11 cellular contexts compared by ENCODE assay signal in the genomic region with DNA sequence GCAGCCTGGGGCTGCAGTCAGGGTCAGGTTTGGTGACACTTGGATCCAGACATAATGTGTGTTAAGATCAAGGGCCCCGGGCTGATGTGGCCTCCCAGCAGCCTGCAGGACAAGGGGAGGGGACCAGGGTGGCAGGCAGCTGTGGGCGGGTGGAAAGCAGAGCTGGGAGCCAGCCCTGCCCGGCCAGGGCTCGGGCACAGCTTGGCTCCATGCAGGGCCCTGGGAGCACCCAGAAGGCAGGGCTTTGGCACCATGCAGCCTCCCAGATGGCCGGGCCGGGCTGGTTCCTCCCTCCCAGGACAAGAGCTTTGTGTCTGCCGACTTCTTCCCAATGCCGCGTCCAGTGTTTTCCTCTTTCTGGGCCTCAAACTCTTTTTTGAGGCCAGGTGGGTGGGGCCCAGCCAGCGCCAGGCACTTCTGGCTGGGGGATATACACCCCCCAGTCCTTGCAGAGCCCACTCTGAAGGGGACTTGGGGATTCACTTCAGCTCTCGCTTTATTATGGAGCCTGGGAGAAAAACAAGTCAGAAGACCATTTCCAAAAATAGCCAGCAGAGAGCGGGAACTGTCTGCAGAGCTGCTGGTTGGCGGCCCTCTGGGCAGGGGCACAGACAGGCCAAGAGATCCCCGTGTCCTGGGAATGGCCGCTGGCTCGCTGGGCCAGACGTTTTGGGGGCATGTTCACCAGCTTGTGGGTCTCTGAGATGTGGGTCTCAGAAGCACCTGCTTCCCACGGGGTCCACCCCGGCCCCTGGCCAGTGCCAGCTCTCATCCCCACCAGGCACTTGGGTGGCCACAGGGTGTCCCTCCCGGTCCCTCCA.
A peak's percentile ranks its signal among the peaks of the same experiment; 100 is the strongest.
DNase-seq lines count a peak whose midpoint lies in the region; ATAC-seq and TF ChIP-seq lines count a peak whose summit lies in the region.
"Had no signal": no experiment of that assay in that cellular context is flagged by ENCODE, and none has a peak within 500 bp of the region (broad histone marks: within the 10 kb centered on the region; RNA-seq: fewer than 3 reads in every experiment).

No MANE protein-coding gene starts in this region.

- DNase-seq in Ammon's horn (ENCODE audit: low spot score) (peak; percentile 90), brain microvascular endothelial cell (no peak), heart right ventricle (peak; percentile 63 to 75), progenitor cell of endocrine pancreas (ENCODE audit: low spot score, unreplicated experiment) (no peak), RPMI8226 (no peak)
- DNase-seq in stimulated activated naive CD8-positive, alpha-beta T cell treated with anti-CD3 and anti-CD28 coated beads, Interleukin-15, amount 100 ng/mL, for 72 hours, result no peak
- DNase-seq: activated CD4-positive, alpha-beta T cell treated with anti-CD3 and anti-CD28 coated beads, Interleukin-2, amount 50 U/mL, for 1 hour; activated naive CD4-positive, alpha-beta T cell had no signal

- in situ Hi-C loops in brain microvascular endothelial cell (cut with HindIII; ENCODE audit: low pct_ligation_motif_present, low sequenced_read_pairs), result no loop called here

- no peaks in the 10 kb centered on the region for H3K27me3 Mint-ChIP-seq in progenitor cell of endocrine pancreas
- H3K27me3 Mint-ChIP-seq in stimulated activated naive CD8-positive, alpha-beta T cell treated with anti-CD3 and anti-CD28 coated beads, Interleukin-15, amount 100 ng/mL, for 72 hours, result peaks cover 43% of the 10 kb centered on the region

- no peaks in the 10 kb centered on the region for H3K36me3 ChIP-seq in brain microvascular endothelial cell (replicated peaks)
- H3K36me3 ChIP-seq in heart right ventricle, result no peaks in the 10 kb centered on the region

- TF ChIP-seq CTCF in brain microvascular endothelial cell (IDR thresholded peaks at IDR 0.05; ENCODE audit: low read depth, low read length, missing control alignments) (peak; percentile 28), heart right ventricle (IDR thresholded peaks at IDR 0.05) (peak in 7 of 9 donors; percentile 5 to 36 (median 27)), progenitor cell of endocrine pancreas (IDR thresholded peaks at IDR 0.05; ENCODE audit: unreplicated experiment) (no peak)

- H3K27ac ChIP-seq in brain microvascular endothelial cell (no peak overlapping the region), heart right ventricle (peak overlapping the region; percentile 84 to 98 (median 92))

- no peaks in the 10 kb centered on the region for H3K9me3 ChIP-seq in heart right ventricle

- H3K27me3 ChIP-seq in brain microvascular endothelial cell (replicated peaks) (peaks cover 14% of the 10 kb centered on the region), heart right ventricle (peaks cover 0 to 45% (median 19%) of the 10 kb centered on the region in 7 donors)

- peaks cover 51% of the 10 kb centered on the region for H3K4me1 Mint-ChIP-seq in progenitor cell of endocrine pancreas (ENCODE audit: low read depth)
- H3K4me1 Mint-ChIP-seq in stimulated activated naive CD8-positive, alpha-beta T cell treated with anti-CD3 and anti-CD28 coated beads, Interleukin-15, amount 100 ng/mL, for 72 hours, result peaks cover 6% of the 10 kb centered on the region

- WGBS in heart right ventricle, 2 donors, result 26 to 42% methylated on average over 19 to 20 of the region's 20 CpGs

- no peaks in the 10 kb centered on the region for H3K9me3 Mint-ChIP-seq in progenitor cell of endocrine pancreas (ENCODE audit: low read depth)
- H3K9me3 Mint-ChIP-seq in stimulated activated naive CD8-positive, alpha-beta T cell treated with anti-CD3 and anti-CD28 coated beads, Interleukin-15, amount 100 ng/mL, for 72 hours, result no peaks in the 10 kb centered on the region
- H3K9me3 Mint-ChIP-seq: T-helper 1 cell treated with Interleukin-12 subunit alpha and Interleukin-12 subunit beta and Interleukin-4 antibody, amounts not matched to agents 30 μg/mL and 1 μg/mL, for 36 hours had no signal

- no peak overlapping the region for H3K4me3 Mint-ChIP-seq in progenitor cell of endocrine pancreas (ENCODE audit: low read depth)
- H3K4me3 Mint-ChIP-seq in stimulated activated naive CD8-positive, alpha-beta T cell treated with anti-CD3 and anti-CD28 coated beads, Interleukin-15, amount 100 ng/mL, for 72 hours, result no peak overlapping the region
- H3K4me3 Mint-ChIP-seq: T-helper 1 cell treated with Interleukin-12 subunit alpha and Interleukin-12 subunit beta and Interleukin-4 antibody, amounts not matched to agents 30 μg/mL and 1 μg/mL, for 36 hours had no signal

- ATAC-seq in heart right ventricle (peak; percentile 54 to 69 (median 61)), GM21723 (IDR thresholded peaks at IDR 0.05; ENCODE audit: unreplicated experiment) (no peak), GM21390 (IDR thresholded peaks at IDR 0.05; ENCODE audit: unreplicated experiment) (no peak)
- ATAC-seq in stimulated activated naive CD8-positive, alpha-beta T cell treated with anti-CD3 and anti-CD28 coated beads, Interleukin-15, amount 100 ng/mL, for 72 hours, result no peak

- H3K4me3 ChIP-seq in brain microvascular endothelial cell (ENCODE audit: low read depth, low read length) (no peak overlapping the region), heart right ventricle (no peak overlapping the region)

- H3K4me1 ChIP-seq in heart right ventricle, result peaks cover 25 to 100% (median 66%) of the 10 kb centered on the region in 9 donors

- intact Hi-C loops in heart right ventricle (cut with DNase I), result loop anchor here in 4 of 10 donors (2.0 to 5.0 kb wide), 6 partner anchors 36 to 284 kb away; a partner anchor contains a TSS

- H3K36me3 Mint-ChIP-seq in progenitor cell of endocrine pancreas (ENCODE audit: insufficient read depth), result no peaks in the 10 kb centered on the region

- peak overlapping the region; percentile 92 for H3K27ac Mint-ChIP-seq in progenitor cell of endocrine pancreas
- H3K27ac Mint-ChIP-seq in stimulated activated naive CD8-positive, alpha-beta T cell treated with anti-CD3 and anti-CD28 coated beads, Interleukin-15, amount 100 ng/mL, for 72 hours, result no peak overlapping the region
- H3K27ac Mint-ChIP-seq: T-helper 1 cell treated with Interleukin-12 subunit alpha and Interleukin-12 subunit beta and Interleukin-4 antibody, amounts not matched to agents 30 μg/mL and 1 μg/mL, for 36 hours had no signal

Comparison
In these comparisons a context has a peak if more than half of its experiments do, and no peak if none do; other contexts are left out.
1. DNase-seq: peak in Ammon's horn (single experiment) and heart right ventricle (2 of 2); none in brain microvascular endothelial cell (single experiment), progenitor cell of endocrine pancreas (single experiment), stimulated activated naive CD8-positive, alpha-beta T cell treated with anti-CD3 and anti-CD28 coated beads, Interleukin-15, amount 100 ng/mL, for 72 hours (0 of 2) and RPMI8226 (single experiment).
2. ATAC-seq: peak in heart right ventricle (8 of 8); none in GM21723 (single experiment), stimulated activated naive CD8-positive, alpha-beta T cell treated with anti-CD3 and anti-CD28 coated beads, Interleukin-15, amount 100 ng/mL, for 72 hours (single experiment) and GM21390 (single experiment).